Comparison of ENCODE assay signal across 9 cellular contexts in the genomic region with DNA sequence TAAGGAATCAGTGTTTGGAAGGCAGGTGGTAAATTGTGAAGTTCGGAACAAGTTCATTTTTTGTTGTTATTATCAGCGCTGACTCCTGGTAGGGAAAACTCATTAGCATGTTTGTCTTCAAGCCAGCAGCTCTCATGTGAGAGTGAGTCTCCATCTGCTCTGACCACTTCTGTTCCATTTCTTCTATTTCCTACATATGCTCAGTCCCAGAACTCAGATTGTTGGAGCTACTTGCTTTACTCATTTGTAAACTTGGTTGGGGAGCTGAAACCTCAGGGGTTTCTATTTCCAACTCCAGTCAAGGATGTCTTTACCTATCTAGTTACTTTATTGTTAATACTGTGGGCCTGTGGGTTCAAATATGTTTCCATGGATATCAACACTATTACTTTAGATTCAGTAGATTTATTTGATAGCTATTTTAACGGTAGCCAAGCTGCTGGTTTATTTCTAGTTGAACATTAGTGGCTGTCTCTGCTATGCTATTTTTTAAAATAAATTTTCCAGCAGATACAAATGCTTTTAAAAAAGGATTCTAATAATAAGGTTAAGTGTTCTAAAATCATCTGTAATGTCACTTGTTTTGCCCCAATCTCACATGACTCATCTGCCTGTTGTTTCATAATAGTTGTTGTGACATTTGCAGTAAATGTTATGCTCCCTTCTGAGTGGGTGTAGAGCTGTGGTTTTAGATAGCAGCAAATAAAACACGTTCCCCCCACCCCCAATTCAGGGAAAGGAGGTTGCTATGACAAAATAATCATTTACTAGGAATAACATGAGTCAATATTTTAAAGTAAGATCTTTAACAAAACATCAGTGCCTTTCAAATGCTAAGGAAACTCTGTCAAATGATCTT.
DNase-seq lines count a peak whose midpoint lies in the region; ATAC-seq, FAIRE-seq and TF ChIP-seq lines count a peak whose summit lies in the region.
"Had no signal": no experiment of that assay in that cellular context is flagged by ENCODE, and none has a peak within 500 bp of the region (broad histone marks: within the 10 kb centered on the region; RNA-seq: fewer than 3 reads in every experiment).

No MANE protein-coding gene starts in this region.

- peak; percentile 60 for FAIRE-seq in H54 (lab: Jason Lieb, UNC)

- H3K79me2 ChIP-seq in SK-N-SH (ENCODE audit: insufficient read depth) (no peaks in the 10 kb centered on the region), Karpas-422 (ENCODE audit: low read length) (no peaks in the 10 kb centered on the region)

- H3K4me2 ChIP-seq in SK-N-SH (no peak overlapping the region), Karpas-422 (ENCODE audit: low read depth, low read length, poor library complexity, severe bottlenecking) (no peak overlapping the region)

- H4K20me1 ChIP-seq in SK-N-SH (ENCODE audit: insufficient read depth) (no peaks in the 10 kb centered on the region), Karpas-422 (ENCODE audit: insufficient read depth, low read depth, low read length) (no peaks in the 10 kb centered on the region)

- H3K36me3 ChIP-seq in SK-N-SH (replicated peaks in 1 of 2; ENCODE audit: control insufficient read depth in 1 of 2, insufficient read depth in 2 of 2, low read length in 1 of 2) (peaks cover 59 to 68% of the 10 kb centered on the region in 2 experiments), spleen (peaks cover 0 to 65% (median 0%) of the 10 kb centered on the region in 6 donors), Karpas-422 (ENCODE audit: insufficient read depth, low read length) (no peaks in the 10 kb centered on the region)

- TF ChIP-seq RAD21 in SK-N-SH (IDR thresholded peaks at IDR 0.05; ENCODE audit: low read length), result no peak

- H3K9ac ChIP-seq in SK-N-SH, result no peak overlapping the region
- no peak overlapping the region for H3K9ac ChIP-seq in Karpas-422 (ENCODE audit: low read length)

- ATAC-seq in HG02885 (IDR thresholded peaks at IDR 0.05; ENCODE audit: poor library complexity, unreplicated experiment), result no peak

- WGBS in SK-N-SH (ENCODE audit: low lambda C conversion rate), result 59% methylated on average over 4 of the region's 4 CpGs
- 70 to 80% (median 74%) methylated on average over 4 of the region's 4 CpGs for WGBS in spleen, 5 donors

- peak in 1 of 2 experiments; percentile 33; a peak in 1 of 4 replicates for TF ChIP-seq EP300 in SK-N-SH (IDR thresholded peaks at IDR 0.05; ENCODE audit: borderline replicate concordance in 1 of 2, low read depth in 1 of 2, low read length in 1 of 2)

- peaks cover 0 to 8% of the 10 kb centered on the region in 2 experiments; a peak in 2 of 4 replicates for H3K4me1 ChIP-seq in SK-N-SH (ENCODE audit: control insufficient read depth in 1 of 2, insufficient read depth in 2 of 2, low read depth in 1 of 2, low read length in 1 of 2)
- peaks cover 0 to 12% (median 0%) of the 10 kb centered on the region in 6 donors for H3K4me1 ChIP-seq in spleen
- no peaks in the 10 kb centered on the region for H3K4me1 ChIP-seq in Karpas-422 (ENCODE audit: low read length)

- no peak for DNase-seq in H54 (ENCODE audit: insufficient read length, low spot score)
- DNase-seq in SK-N-SH, result no peak
- DNase-seq in fibroblast of villous mesenchyme (ENCODE audit: low read depth), result peak; percentile 90
- no peak for DNase-seq in spleen
- no peak for DNase-seq in epidermal melanocyte (ENCODE audit: insufficient read length, low spot score)
- no peak for DNase-seq in Karpas-422
- no peak for DNase-seq in stimulated activated CD4-positive, alpha-beta T cell treated with anti-CD3 and anti-CD28 coated beads, Interleukin-2, amount 100 ng/mL, for 48 hours
- DNase-seq: activated B cell treated with CpG ODN at 0.5 μM for 24 hours had no signal

- TF ChIP-seq CTCF in SK-N-SH (IDR thresholded peaks at IDR 0.05) (no peak), fibroblast of villous mesenchyme (IDR thresholded peaks at IDR 0.05; ENCODE audit: insufficient read depth, low read depth, low read length) (no peak), spleen (IDR thresholded peaks at IDR 0.05 in 8 of 11, conservative IDR thresholded peaks at IDR 0.05 in 3 of 11) (no peak)

- H3K4me3 ChIP-seq in SK-N-SH (ENCODE audit: low read depth in 2 of 2, low read length in 1 of 2) (no peak overlapping the region), fibroblast of villous mesenchyme (ENCODE audit: low read depth, low read length) (no peak overlapping the region), spleen (no peak overlapping the region), Karpas-422 (ENCODE audit: low read length) (no peak overlapping the region)

- POLR2A ChIA-PET in SK-N-SH (lab: Yijun Ruan, JAX), result interaction anchor here (0.7 kb wide), 1 partner anchor 478 kb away, joined by 3 read pairs; the partner anchor contains the start of gene TWIST1

- H3K9me3 ChIP-seq in SK-N-SH (no peaks in the 10 kb centered on the region), spleen (no peaks in the 10 kb centered on the region), Karpas-422 (ENCODE audit: low read length) (no peaks in the 10 kb centered on the region)

- H3K9me2 ChIP-seq in SK-N-SH (no peaks in the 10 kb centered on the region), Karpas-422 (replicated peaks; ENCODE audit: insufficient read depth, low read length) (no peaks in the 10 kb centered on the region)

- H3K27ac ChIP-seq in SK-N-SH (ENCODE audit: low read depth in 2 of 2, low read length in 1 of 2) (peak overlapping the region; percentile 21 to 56; a peak in 2 of 4 replicates), spleen (peak overlapping the region in 5 of 8 donors; percentile 10 to 62 (median 48)), Karpas-422 (ENCODE audit: low read length) (no peak overlapping the region)

- H3F3A ChIP-seq in SK-N-SH (replicated peaks; ENCODE audit: insufficient read depth), result peaks cover 5% of the 10 kb centered on the region

- H2AFZ ChIP-seq in SK-N-SH (ENCODE audit: low read depth) (no peak overlapping the region), Karpas-422 (ENCODE audit: low read length) (no peak overlapping the region)

- TF ChIP-seq POLR2A in H54 (IDR thresholded peaks at IDR 0.05; ENCODE audit: low read depth, low read length) (no peak), spleen (IDR thresholded peaks at IDR 0.05) (no peak)

- CTCF ChIA-PET in SK-N-SH (lab: Yijun Ruan, JAX), result interaction anchor here (0.6 to 2.6 kb wide), 6 partner anchors 8 to 483 kb away, joined by 3 to 10 read pairs (median 6); no protein-coding TSS in a partner anchor

- H3K27me3 ChIP-seq in SK-N-SH (ENCODE audit: insufficient read depth) (no peaks in the 10 kb centered on the region), spleen (replicated peaks in 1 of 7) (no peaks in the 10 kb centered on the region), Karpas-422 (ENCODE audit: low read length) (no peaks in the 10 kb centered on the region)

- intact Hi-C loops in spleen (cut with DNase I; ENCODE audit: low total_unique reads), result no loop called here

TF ChIP-seq in SK-N-SH, 30 proteins besides CTCF, POLR2A, EP300 and RAD21:
- TF ChIP-seq POLR2AphosphoS5 (IDR thresholded peaks at IDR 0.05; ENCODE audit: low read depth, low read length), result no peak
- TF ChIP-seq FOSL2 (IDR thresholded peaks at IDR 0.05; ENCODE audit: borderline replicate concordance, low read depth), result no peak
- TF ChIP-seq TAF1 (IDR thresholded peaks at IDR 0.05; ENCODE audit: borderline replicate concordance, low read depth, low read length), result no peak
- TF ChIP-seq MEF2A (IDR thresholded peaks at IDR 0.05; ENCODE audit: borderline replicate concordance, low read depth), result no peak
- no peak for TF ChIP-seq PBX3 (IDR thresholded peaks at IDR 0.05)
- TF ChIP-seq NRF1 (IDR thresholded peaks at IDR 0.05; ENCODE audit: low read depth, low read length), result no peak
- no peak for TF ChIP-seq RCOR1 (IDR thresholded peaks at IDR 0.05; ENCODE audit: low read length)
- TF ChIP-seq, protein P1, sequence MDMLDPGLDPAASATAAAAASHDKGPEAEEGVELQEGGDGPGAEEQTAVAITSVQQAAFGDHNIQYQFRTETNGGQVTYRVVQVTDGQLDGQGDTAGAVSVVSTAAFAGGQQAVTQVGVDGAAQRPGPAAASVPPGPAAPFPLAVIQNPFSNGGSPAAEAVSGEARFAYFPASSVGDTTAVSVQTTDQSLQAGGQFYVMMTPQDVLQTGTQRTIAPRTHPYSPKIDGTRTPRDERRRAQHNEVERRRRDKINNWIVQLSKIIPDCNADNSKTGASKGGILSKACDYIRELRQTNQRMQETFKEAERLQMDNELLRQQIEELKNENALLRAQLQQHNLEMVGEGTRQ (IDR thresholded peaks at IDR 0.05; ENCODE audit: borderline replicate concordance, low read depth, low read length), result no peak
- no peak for TF ChIP-seq EZH2phosphoT487 (IDR thresholded peaks at IDR 0.05; ENCODE audit: borderline replicate concordance, low read depth)
- no peak for TF ChIP-seq YY1 (IDR thresholded peaks at IDR 0.05; ENCODE audit: low read depth)
- no peak for TF ChIP-seq RXRA (IDR thresholded peaks at IDR 0.05; ENCODE audit: borderline replicate concordance, low read depth)
